19 cellular contexts compared by ENCODE assay signal in genomic region chr5:133890776-133891280, GRCh38.
"Had no signal": no experiment of that assay in that cellular context is flagged by ENCODE, and none has a peak within 500 bp of the region (broad histone marks: within the 10 kb centered on the region; RNA-seq: fewer than 3 reads in every experiment).

No MANE protein-coding gene starts in this region.

- H3K27me3 Mint-ChIP-seq: stimulated activated naive B cell treated with anti-CD40 and anti-IgM and Interleukin-4, amounts not matched to agents 10 μg/mL and 1 μg/mL and 100 μg/mL, for 72 hours had no signal

- H3K4me3 ChIP-seq: coronary artery, heart right ventricle, mucosa of descending colon, psoas muscle, right lobe of liver, stomach, thoracic aorta, transverse colon had no signal

- H3K79me2 ChIP-seq: parathyroid adenoma had no signal

- DNase-seq: effector CD4-positive, alpha-beta T cell; heart right ventricle; islet precursor cell; mammary epithelial cell; mucosa of descending colon; retina; right lobe of liver; stimulated activated CD4-positive, alpha-beta T cell treated with anti-CD3 and anti-CD28 coated beads, Interleukin-2, amount 100 ng/mL, for 24 hours; stimulated activated CD4-positive, alpha-beta T cell treated with anti-CD3 and anti-CD28 coated beads, Interleukin-4, amount 100 ng/mL, for 4 hours; stimulated activated naive B cell treated with anti-CD40 and anti-IgM and Interleukin-4, amounts not matched to agents 10 μg/mL and 1 μg/mL and 100 μg/mL, for 72 hours; stomach; substantia nigra; transverse colon had no signal

- H3K27ac ChIP-seq: coronary artery, heart right ventricle, parathyroid adenoma, psoas muscle, right lobe of liver, stomach, thoracic aorta, transverse colon had no signal

- H3K36me3 Mint-ChIP-seq: naive thymus-derived CD8-positive, alpha-beta T cell; stimulated activated naive B cell treated with anti-CD40 and anti-IgM and Interleukin-4, amounts not matched to agents 10 μg/mL and 1 μg/mL and 100 μg/mL, for 72 hours had no signal

- H3K4me1 ChIP-seq: parathyroid adenoma, right lobe of liver, stomach, transverse colon had no signal

- H3K4me3 Mint-ChIP-seq: naive thymus-derived CD8-positive, alpha-beta T cell; stimulated activated naive B cell treated with anti-CD40 and anti-IgM and Interleukin-4, amounts not matched to agents 10 μg/mL and 1 μg/mL and 100 μg/mL, for 72 hours had no signal

- H3K36me3 ChIP-seq: heart right ventricle, right lobe of liver, stomach, thoracic aorta, transverse colon had no signal

- H3K9me3 ChIP-seq: heart right ventricle, mucosa of descending colon, psoas muscle, right lobe of liver, stomach, thoracic aorta, transverse colon had no signal

- H3K9me3 Mint-ChIP-seq: stimulated activated naive B cell treated with anti-CD40 and anti-IgM and Interleukin-4, amounts not matched to agents 10 μg/mL and 1 μg/mL and 100 μg/mL, for 72 hours had no signal

- H3K27me3 ChIP-seq: heart right ventricle, right lobe of liver, stomach, transverse colon had no signal

- ATAC-seq: heart right ventricle; left lobe of liver; mucosa of descending colon; naive thymus-derived CD8-positive, alpha-beta T cell; psoas muscle; right lobe of liver had no signal

- H2AFZ ChIP-seq: parathyroid adenoma had no signal
